In the genomic region with DNA sequence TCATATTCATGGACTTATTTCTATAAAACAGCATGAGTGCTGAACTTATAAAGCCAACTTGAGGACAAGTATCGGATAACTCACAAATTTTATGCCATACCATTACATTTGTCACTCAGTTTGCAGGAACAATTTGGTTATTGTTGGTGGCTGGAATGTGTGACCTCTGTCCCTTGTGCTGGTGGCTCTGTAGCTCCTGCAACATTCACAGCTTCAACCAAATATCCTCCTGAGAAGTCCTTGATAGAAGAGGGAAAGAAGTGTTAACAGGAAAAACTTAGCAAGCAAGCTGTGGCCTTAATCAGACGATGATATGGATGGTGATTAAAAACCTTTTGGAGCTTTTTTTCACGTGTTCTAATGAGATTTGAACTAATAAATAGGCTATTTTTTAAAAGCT, we compare ENCODE assay signal across 3 cellular contexts.
TF ChIP-seq lines count a peak whose summit lies in the region.

No MANE protein-coding gene starts in this region.

TF ChIP-seq in HepG2, 621 proteins besides CTCF, POLR2A, EP300 and RAD21:
- TF ChIP-seq KAT8 (CRISPR knock-in tag; IDR thresholded peaks at IDR 0.05): no peak
- TF ChIP-seq, protein P1, sequence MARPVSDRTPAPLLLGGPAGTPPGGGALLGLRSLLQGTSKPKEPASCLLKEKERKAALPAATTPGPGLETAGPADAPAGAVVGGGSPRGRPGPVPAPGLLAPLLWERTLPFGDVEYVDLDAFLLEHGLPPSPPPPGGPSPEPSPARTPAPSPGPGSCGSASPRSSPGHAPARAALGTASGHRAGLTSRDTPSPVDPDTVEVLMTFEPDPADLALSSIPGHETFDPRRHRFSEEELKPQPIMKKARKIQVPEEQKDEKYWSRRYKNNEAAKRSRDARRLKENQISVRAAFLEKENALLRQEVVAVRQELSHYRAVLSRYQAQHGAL (CRISPR knock-in tag; IDR thresholded peaks at IDR 0.05; ENCODE audit: not compliant biosample characterization): no peak
- no peak for TF ChIP-seq FIP1L1 (IDR thresholded peaks at IDR 0.05; ENCODE audit: borderline replicate concordance, insufficient read depth, low read depth, low read length)
- TF ChIP-seq ZNF510 (CRISPR knock-in tag; IDR thresholded peaks at IDR 0.05; ENCODE audit: low read depth): no peak
- TF ChIP-seq NFATC3 (CRISPR knock-in tag; IDR thresholded peaks at IDR 0.05): no peak
- TF ChIP-seq TEAD3 (CRISPR knock-in tag; optimal IDR thresholded peaks at IDR 0.05; ENCODE audit: borderline replicate concordance): peak; percentile 55
- TF ChIP-seq SPEN (CRISPR knock-in tag; IDR thresholded peaks at IDR 0.05; ENCODE audit: low read depth): no peak
TF ChIP-seq in HepG2: peak in this region for 1.

TF ChIP-seq in IMR-90, 13 proteins besides CTCF, POLR2A, EP300 and RAD21:
- TF ChIP-seq ELK1 (IDR thresholded peaks at IDR 0.05; ENCODE audit: borderline replicate concordance, low read depth, low read length): no peak
- no peak for TF ChIP-seq RCOR1 (IDR thresholded peaks at IDR 0.05; ENCODE audit: insufficient replicate concordance, low read length)
- TF ChIP-seq RFX5 (IDR thresholded peaks at IDR 0.05; ENCODE audit: low read depth, low read length): no peak
TF ChIP-seq in IMR-90: peak in this region for 0.

TF ChIP-seq in GM23338, 12 proteins besides CTCF, POLR2A, EP300 and RAD21:
- TF ChIP-seq EZH2phosphoT487 (IDR thresholded peaks at IDR 0.05; ENCODE audit: unreplicated experiment) (no peak), CREB1 (CRISPR knock-in tag; IDR thresholded peaks at IDR 0.05; ENCODE audit: low read depth) (no peak), POLR2AphosphoS5 (IDR thresholded peaks at IDR 0.05; ENCODE audit: low read depth) (no peak), NANOG (IDR thresholded peaks at IDR 0.05; ENCODE audit: borderline replicate concordance) (no peak), JUNB (IDR thresholded peaks at IDR 0.05; ENCODE audit: unreplicated experiment) (no peak), STAT1 (IDR thresholded peaks at IDR 0.05; ENCODE audit: unreplicated experiment) (no peak), EZH2 (IDR thresholded peaks at IDR 0.05; ENCODE audit: low read depth, unreplicated experiment) (no peak), ZNF114 (CRISPR knock-in tag; IDR thresholded peaks at IDR 0.05) (no peak), ZNF331 (CRISPR knock-in tag; IDR thresholded peaks at IDR 0.05; ENCODE audit: low read depth) (no peak), ETS1 (IDR thresholded peaks at IDR 0.05) (no peak), REST (IDR thresholded peaks at IDR 0.05; ENCODE audit: unreplicated experiment) (no peak)
- TF ChIP-seq, protein P2, sequence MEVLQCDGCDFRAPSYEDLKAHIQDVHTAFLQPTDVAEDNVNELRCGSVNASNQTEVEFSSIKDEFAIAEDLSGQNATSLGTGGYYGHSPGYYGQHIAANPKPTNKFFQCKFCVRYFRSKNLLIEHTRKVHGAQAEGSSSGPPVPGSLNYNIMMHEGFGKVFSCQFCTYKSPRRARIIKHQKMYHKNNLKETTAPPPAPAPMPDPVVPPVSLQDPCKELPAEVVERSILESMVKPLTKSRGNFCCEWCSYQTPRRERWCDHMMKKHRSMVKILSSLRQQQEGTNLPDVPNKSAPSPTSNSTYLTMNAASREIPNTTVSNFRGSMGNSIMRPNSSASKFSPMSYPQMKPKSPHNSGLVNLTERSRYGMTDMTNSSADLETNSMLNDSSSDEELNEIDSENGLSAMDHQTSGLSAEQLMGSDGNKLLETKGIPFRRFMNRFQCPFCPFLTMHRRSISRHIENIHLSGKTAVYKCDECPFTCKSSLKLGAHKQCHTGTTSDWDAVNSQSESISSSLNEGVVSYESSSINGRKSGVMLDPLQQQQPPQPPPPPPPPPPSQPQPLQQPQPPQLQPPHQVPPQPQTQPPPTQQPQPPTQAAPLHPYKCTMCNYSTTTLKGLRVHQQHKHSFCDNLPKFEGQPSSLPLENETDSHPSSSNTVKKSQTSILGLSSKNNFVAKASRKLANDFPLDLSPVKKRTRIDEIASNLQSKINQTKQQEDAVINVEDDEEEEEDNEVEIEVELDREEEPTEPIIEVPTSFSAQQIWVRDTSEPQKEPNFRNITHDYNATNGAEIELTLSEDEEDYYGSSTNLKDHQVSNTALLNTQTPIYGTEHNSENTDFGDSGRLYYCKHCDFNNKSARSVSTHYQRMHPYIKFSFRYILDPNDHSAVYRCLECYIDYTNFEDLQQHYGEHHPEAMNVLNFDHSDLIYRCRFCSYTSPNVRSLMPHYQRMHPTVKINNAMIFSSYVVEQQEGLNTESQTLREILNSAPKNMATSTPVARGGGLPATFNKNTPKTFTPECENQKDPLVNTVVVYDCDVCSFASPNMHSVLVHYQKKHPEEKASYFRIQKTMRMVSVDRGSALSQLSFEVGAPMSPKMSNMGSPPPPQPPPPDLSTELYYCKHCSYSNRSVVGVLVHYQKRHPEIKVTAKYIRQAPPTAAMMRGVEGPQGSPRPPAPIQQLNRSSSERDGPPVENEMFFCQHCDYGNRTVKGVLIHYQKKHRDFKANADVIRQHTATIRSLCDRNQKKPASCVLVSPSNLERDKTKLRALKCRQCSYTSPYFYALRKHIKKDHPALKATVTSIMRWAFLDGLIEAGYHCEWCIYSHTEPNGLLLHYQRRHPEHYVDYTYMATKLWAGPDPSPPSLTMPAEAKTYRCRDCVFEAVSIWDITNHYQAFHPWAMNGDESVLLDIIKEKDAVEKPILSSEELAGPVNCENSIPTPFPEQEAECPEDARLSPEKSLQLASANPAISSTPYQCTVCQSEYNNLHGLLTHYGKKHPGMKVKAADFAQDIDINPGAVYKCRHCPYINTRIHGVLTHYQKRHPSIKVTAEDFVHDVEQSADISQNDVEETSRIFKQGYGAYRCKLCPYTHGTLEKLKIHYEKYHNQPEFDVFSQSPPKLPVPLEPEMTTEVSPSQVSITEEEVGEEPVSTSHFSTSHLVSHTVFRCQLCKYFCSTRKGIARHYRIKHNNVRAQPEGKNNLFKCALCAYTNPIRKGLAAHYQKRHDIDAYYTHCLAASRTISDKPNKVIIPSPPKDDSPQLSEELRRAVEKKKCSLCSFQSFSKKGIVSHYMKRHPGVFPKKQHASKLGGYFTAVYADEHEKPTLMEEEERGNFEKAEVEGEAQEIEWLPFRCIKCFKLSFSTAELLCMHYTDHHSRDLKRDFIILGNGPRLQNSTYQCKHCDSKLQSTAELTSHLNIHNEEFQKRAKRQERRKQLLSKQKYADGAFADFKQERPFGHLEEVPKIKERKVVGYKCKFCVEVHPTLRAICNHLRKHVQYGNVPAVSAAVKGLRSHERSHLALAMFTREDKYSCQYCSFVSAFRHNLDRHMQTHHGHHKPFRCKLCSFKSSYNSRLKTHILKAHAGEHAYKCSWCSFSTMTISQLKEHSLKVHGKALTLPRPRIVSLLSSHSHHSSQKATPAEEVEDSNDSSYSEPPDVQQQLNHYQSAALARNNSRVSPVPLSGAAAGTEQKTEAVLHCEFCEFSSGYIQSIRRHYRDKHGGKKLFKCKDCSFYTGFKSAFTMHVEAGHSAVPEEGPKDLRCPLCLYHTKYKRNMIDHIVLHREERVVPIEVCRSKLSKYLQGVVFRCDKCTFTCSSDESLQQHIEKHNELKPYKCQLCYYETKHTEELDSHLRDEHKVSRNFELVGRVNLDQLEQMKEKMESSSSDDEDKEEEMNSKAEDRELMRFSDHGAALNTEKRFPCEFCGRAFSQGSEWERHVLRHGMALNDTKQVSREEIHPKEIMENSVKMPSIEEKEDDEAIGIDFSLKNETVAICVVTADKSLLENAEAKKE (CRISPR knock-in tag; IDR thresholded peaks at IDR 0.05): no peak
